ENCODE assay signal across 22 cellular contexts in the genomic region with DNA sequence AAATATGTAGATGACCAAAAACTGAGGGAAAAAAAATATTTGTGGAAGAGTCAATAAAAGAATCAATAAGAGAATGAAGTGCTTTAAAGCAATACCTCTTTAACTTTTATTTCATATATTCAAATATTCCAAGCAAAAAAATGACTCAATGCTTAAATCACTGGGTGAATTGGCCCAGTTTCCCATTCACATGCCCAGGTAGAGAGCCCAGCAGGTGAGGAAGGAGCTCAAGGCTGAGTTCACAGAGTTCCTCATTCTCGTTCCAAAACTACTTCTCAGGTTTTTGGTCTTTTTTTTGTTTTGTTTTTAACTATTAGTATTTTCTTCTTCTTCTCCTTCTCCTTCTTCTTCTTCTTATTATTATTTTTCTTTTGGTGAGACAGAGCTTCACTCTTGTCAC. TPM values are rescaled to one million over a fixed set of nuclear protein-coding genes. Genes with fewer than 3 reads are reported as not detected.
"Had no signal": no experiment of that assay in that cellular context is flagged by ENCODE, and none has a peak within 500 bp of the region (broad histone marks: within the 10 kb centered on the region; RNA-seq: fewer than 3 reads in every experiment).

No MANE protein-coding gene starts in this region.

- H3K27ac ChIP-seq: brain microvascular endothelial cell, neutrophil, ovary, testis had no signal

- H3K4me3 ChIP-seq: dorsolateral prefrontal cortex, ovary, testis had no signal

- H3K4me1 ChIP-seq: testis had no signal

- FAIRE-seq: colon, endothelial cell of umbilical vein, frontal cortex had no signal

- H3K27me3 ChIP-seq: brain microvascular endothelial cell, dorsolateral prefrontal cortex, neutrophil, ovary, testis had no signal

- H3K36me3 ChIP-seq: brain microvascular endothelial cell, neutrophil, ovary had no signal

- ATAC-seq: activated CD8-positive, alpha-beta T cell treated with anti-CD3 and anti-CD28 coated beads, Interleukin-2, amount 10 ng/mL, durations not matched to agents 7 days and 5 days; activated naive CD4-positive, alpha-beta T cell treated with anti-CD3 and anti-CD28 coated beads, Interleukin-2, amount 50 U/mL, for 72 hours; effector memory CD8-positive, alpha-beta T cell; esophagus mucosa; right cardiac atrium had no signal

- H3K9me3 ChIP-seq: neutrophil, ovary, testis had no signal

- DNase-seq: activated CD4-positive, alpha-beta T cell treated with anti-CD3 and anti-CD28 coated beads, Interleukin-2, amount 10 ng/mL, durations not matched to agents 7 days and 5 days; activated CD4-positive, CD25-positive, alpha-beta regulatory T cell treated with anti-CD3 and anti-CD28 coated beads, Interleukin-2, amount 50 U/mL, for 72 hours; activated CD8-positive, alpha-beta T cell treated with anti-CD3 and anti-CD28 coated beads, Interleukin-2, amount 10 ng/mL, durations not matched to agents 7 days and 5 days; aorta; brain microvascular endothelial cell; central memory CD4-positive, alpha-beta T cell; dorsolateral prefrontal cortex; effector memory CD8-positive, alpha-beta T cell; hippocampal formation; ovary; right cardiac atrium; stimulated activated CD4-positive, alpha-beta T cell treated with anti-CD3 and anti-CD28 coated beads, Interleukin-4, amount 100 ng/mL, for 4 hours; SW 1271; testis had no signal

RNA-seq across cellular contexts. Expression of a gene that starts 30.2 kb away (rescaled TPM):
- total RNA-seq: activated CD4-positive, alpha-beta T cell treated with anti-CD3 and anti-CD28 coated beads, Interleukin-2, amount 10 ng/mL, durations not matched to agents 7 days and 5 days; activated CD8-positive, alpha-beta T cell treated with anti-CD3 and anti-CD28 coated beads, Interleukin-2, amount 10 ng/mL, durations not matched to agents 7 days and 5 days; endothelial cell of umbilical vein; esophagus mucosa; pulmonary artery endothelial cell; T-helper 2 cell treated with Interferon-gamma antibody and Interleukin-4, amounts not matched to agents 100 ng/mL and 5 ng/mL, for 36 hours had no signal
- polyA plus RNA-seq: aorta, endothelial cell of umbilical vein had no signal
